17 cellular contexts compared by ENCODE assay signal in the genomic region with DNA sequence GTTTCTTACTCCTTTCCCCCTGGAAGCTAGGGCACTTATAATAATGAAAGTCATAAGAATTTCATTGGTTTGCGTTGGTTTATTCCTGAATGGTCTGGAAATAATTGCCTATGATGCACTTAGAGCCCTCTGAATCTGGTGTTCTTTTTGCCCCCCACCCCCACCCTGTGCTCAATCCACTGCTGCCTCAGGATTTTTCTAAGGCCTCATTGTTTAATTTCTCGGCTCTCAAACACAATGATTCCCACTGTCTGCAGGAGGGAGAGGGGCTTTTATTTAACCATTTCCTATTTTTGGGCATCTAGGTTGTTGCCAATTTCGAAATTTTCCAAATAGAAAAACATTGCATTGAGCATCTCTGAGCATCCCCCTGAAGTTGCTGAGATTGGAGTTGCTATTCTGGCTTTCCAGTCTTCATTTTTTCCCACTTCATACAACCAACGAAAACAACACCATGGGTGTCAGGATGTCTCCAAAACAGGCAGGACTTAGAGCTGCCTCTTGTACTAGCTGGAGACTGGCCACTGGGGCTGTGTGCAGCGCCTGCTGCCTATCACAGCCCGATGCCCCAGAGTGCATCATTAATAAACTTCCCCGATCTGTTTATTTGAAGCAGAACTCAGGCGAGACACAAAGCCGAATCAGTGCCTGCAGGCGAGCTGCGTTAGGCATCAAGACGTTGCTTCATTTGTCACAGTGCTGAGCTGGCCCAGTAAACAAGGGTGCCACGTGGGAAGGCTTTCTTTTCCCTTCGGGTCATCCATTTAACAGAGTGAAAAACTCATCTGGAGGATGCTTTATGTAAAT. TPM values are rescaled to one million over a fixed set of nuclear protein-coding genes. Genes with fewer than 3 reads are reported as not detected.
A peak's percentile ranks its signal among the peaks of the same experiment; 100 is the strongest.
DNase-seq lines count a peak whose midpoint lies in the region; ATAC-seq and TF ChIP-seq lines count a peak whose summit lies in the region.
"Had no signal": no experiment of that assay in that cellular context is flagged by ENCODE, and none has a peak within 500 bp of the region (broad histone marks: within the 10 kb centered on the region; RNA-seq: fewer than 3 reads in every experiment).

No MANE protein-coding gene starts in this region.

- intact Hi-C loops in body of pancreas (cut with DNase I) = no loop called here

- WGBS in body of pancreas, 2 donors = 52 to 55% methylated on average over 11 to 14 of the region's 14 CpGs

- H3K27ac ChIP-seq in angular gyrus (ENCODE audit: low read depth, low read length) = peak overlapping the region; percentile 94
- no peak overlapping the region for H3K27ac ChIP-seq in foreskin keratinocyte
- no peak overlapping the region for H3K27ac ChIP-seq in body of pancreas
- H3K27ac ChIP-seq: parathyroid adenoma had no signal

- peaks cover 0 to 20% (median 0%) of the 10 kb centered on the region in 3 donors for H3K9me3 ChIP-seq in body of pancreas

- TF ChIP-seq POLR2A in body of pancreas (IDR thresholded peaks at IDR 0.05) = no peak

- H3K27me3 ChIP-seq in foreskin keratinocyte (no peaks in the 10 kb centered on the region), body of pancreas (no peaks in the 10 kb centered on the region)
- H3K27me3 ChIP-seq: heart left ventricle had no signal

- ATAC-seq in foreskin keratinocyte = peak; percentile 49
- no peak for ATAC-seq in body of pancreas
- no peak for ATAC-seq in GM18861 (IDR thresholded peaks at IDR 0.05; ENCODE audit: unreplicated experiment)
- ATAC-seq: activated CD8-positive, alpha-beta T cell treated with anti-CD3 and anti-CD28 coated beads for 36 hours; CD8-positive, alpha-beta T cell; stimulated activated memory B cell treated with anti-CD40 and anti-IgM and Interleukin-4, amounts not matched to agents 10 μg/mL and 1 μg/mL and 100 μg/mL, for 72 hours had no signal

- no peak for TF ChIP-seq CTCF in foreskin keratinocyte (conservative IDR thresholded peaks at IDR 0.05)
- no peak for TF ChIP-seq CTCF in body of pancreas (IDR thresholded peaks at IDR 0.05)

- H3K4me1 ChIP-seq in foreskin keratinocyte = no peaks in the 10 kb centered on the region
- no peaks in the 10 kb centered on the region for H3K4me1 ChIP-seq in body of pancreas
- H3K4me1 ChIP-seq: parathyroid adenoma had no signal

- H3K4me3 ChIP-seq in body of pancreas = no peak overlapping the region
- H3K4me3 ChIP-seq: heart left ventricle, lung had no signal

- DNase-seq in EL (peak; percentile 70), foreskin keratinocyte (no peak), retina (peak; percentile 74), body of pancreas (no peak), DMS53 treated with DMSO at 0.1 percent for 48 hours (lab: John Stamatoyannopoulos, UW; ENCODE audit: unreplicated experiment) (no peak), SKM-1 (lab: John Stamatoyannopoulos, UW; ENCODE audit: unreplicated experiment) (no peak)
- DNase-seq: activated CD8-positive, alpha-beta T cell treated with anti-CD3 and anti-CD28 coated beads for 36 hours; activated naive CD4-positive, alpha-beta T cell; CD8-positive, alpha-beta T cell; heart left ventricle; NCI-H345; OCI-M1 had no signal

- H3K36me3 ChIP-seq in body of pancreas (replicated peaks in 1 of 2; ENCODE audit: insufficient read depth in 1 of 2, low read depth in 2 of 2) = no peaks in the 10 kb centered on the region
- H3K36me3 ChIP-seq: heart left ventricle had no signal

RNA-seq across cellular contexts. Expression of a gene that starts 1.8 kb away (rescaled TPM):
- total RNA-seq in foreskin keratinocyte = not detected in 2 replicates
- polyA plus RNA-seq in foreskin keratinocyte = not detected in 2 replicates
- not detected for total RNA-seq in body of pancreas
- total RNA-seq: activated CD8-positive, alpha-beta T cell treated with anti-CD3 and anti-CD28 coated beads for 36 hours; CD8-positive, alpha-beta T cell had no signal

RNA-seq across cellular contexts. Expression of a gene that starts 39.1 kb away (rescaled TPM):
- total RNA-seq in foreskin keratinocyte (28.2 and 36.5 TPM in 2 replicates), body of pancreas (10 to 100 TPM; 17.5 to 19.7 TPM)
- polyA plus RNA-seq in foreskin keratinocyte = 9.5 and 9.6 TPM in 2 replicates

Comparison
In these comparisons a context has a peak if more than half of its experiments do, and no peak if none do; other contexts are left out.
1. DNase-seq: peak in EL (single experiment) and retina (single experiment); none in foreskin keratinocyte (0 of 2), body of pancreas (0 of 4), DMS53 treated with DMSO at 0.1 percent for 48 hours (single experiment) and SKM-1 (single experiment).